ENCODE assay signal across 8 cellular contexts in genomic region chr1:214660900-214661299, GRCh38. TPM values are rescaled to one million over a fixed set of nuclear protein-coding genes. Genes with fewer than 3 reads are reported as not detected.
A peak's percentile ranks its signal among the peaks of the same experiment; 100 is the strongest.
DNase-seq lines count a peak whose midpoint lies in the region; TF ChIP-seq lines count a peak whose summit lies in the region.

No MANE protein-coding gene starts in this region.

- no peak overlapping the region for H3K4me3 Mint-ChIP-seq in activated naive CD4-positive, alpha-beta T cell treated with anti-CD3 and anti-CD28 coated beads for 36 hours
- no peak overlapping the region for H3K4me3 Mint-ChIP-seq in CD8-positive, alpha-beta memory T cell
- no peak overlapping the region for H3K4me3 Mint-ChIP-seq in Calu3 (ENCODE audit: low read depth, unreplicated experiment)

- intact Hi-C loops in activated naive CD4-positive, alpha-beta T cell treated with anti-CD3 and anti-CD28 coated beads for 36 hours (cut with micrococcal nuclease) = loop anchor here (1.0 kb wide), 2 partner anchors 485 to 865 kb away; no protein-coding TSS in a partner anchor
- intact Hi-C loops in thyroid gland (cut with DNase I) = no loop called here
- intact Hi-C loops in Calu3 (cut with micrococcal nuclease; ENCODE audit: unreplicated experiment) = loop anchor here (2.0 kb wide), 1 partner anchor 866 kb away; no protein-coding TSS in a partner anchor

- peaks cover 72% of the 10 kb centered on the region for H3K36me3 Mint-ChIP-seq in activated naive CD4-positive, alpha-beta T cell treated with anti-CD3 and anti-CD28 coated beads for 36 hours (ENCODE audit: low read depth)
- peaks cover 0 to 5% (median 0%) of the 10 kb centered on the region in 3 donors for H3K36me3 Mint-ChIP-seq in CD8-positive, alpha-beta memory T cell
- H3K36me3 Mint-ChIP-seq in Calu3 (ENCODE audit: insufficient read depth, unreplicated experiment) = peaks cover 60% of the 10 kb centered on the region

- H3K9me3 ChIP-seq in thyroid gland = no peaks in the 10 kb centered on the region
- no peaks in the 10 kb centered on the region for H3K9me3 ChIP-seq in CD8-positive, alpha-beta memory T cell (ENCODE audit: low read length)

- H3K27me3 Mint-ChIP-seq in activated naive CD4-positive, alpha-beta T cell treated with anti-CD3 and anti-CD28 coated beads for 36 hours (ENCODE audit: low read depth) = no peaks in the 10 kb centered on the region
- peaks cover 0 to 2% of the 10 kb centered on the region in 2 donors for H3K27me3 Mint-ChIP-seq in CD8-positive, alpha-beta memory T cell
- H3K27me3 Mint-ChIP-seq in Calu3 (ENCODE audit: unreplicated experiment) = no peaks in the 10 kb centered on the region

- no peaks in the 10 kb centered on the region for H3K27me3 ChIP-seq in thyroid gland
- no peaks in the 10 kb centered on the region for H3K27me3 ChIP-seq in CD8-positive, alpha-beta memory T cell (ENCODE audit: insufficient read depth, low read length, poor library complexity, severe bottlenecking)

- CTCF ChIA-PET in activated naive CD4-positive, alpha-beta T cell treated with anti-CD3 and anti-CD28 coated beads for 36 hours (lab: Charles Lee) = no interaction called here
- CTCF ChIA-PET in CD8-positive, alpha-beta memory T cell (lab: Charles Lee) = no interaction called here
- CTCF ChIA-PET in Calu3 (lab: Charles Lee) = no interaction called here

- peaks cover 3% of the 10 kb centered on the region for H3K4me1 Mint-ChIP-seq in activated naive CD4-positive, alpha-beta T cell treated with anti-CD3 and anti-CD28 coated beads for 36 hours (ENCODE audit: low read depth)
- no peaks in the 10 kb centered on the region for H3K4me1 Mint-ChIP-seq in CD8-positive, alpha-beta memory T cell
- no peaks in the 10 kb centered on the region for H3K4me1 Mint-ChIP-seq in Calu3 (ENCODE audit: low read depth, unreplicated experiment)

- H3K9me3 Mint-ChIP-seq in activated naive CD4-positive, alpha-beta T cell treated with anti-CD3 and anti-CD28 coated beads for 36 hours = no peaks in the 10 kb centered on the region
- no peaks in the 10 kb centered on the region for H3K9me3 Mint-ChIP-seq in CD8-positive, alpha-beta memory T cell
- H3K9me3 Mint-ChIP-seq in Calu3 (ENCODE audit: low read depth, unreplicated experiment) = no peaks in the 10 kb centered on the region

- no TSS peak for BruUV-seq in Calu3 (replicated peaks; lab: Mats Ljungman, UMichigan)

- 65 to 66% methylated on average over 4 of the region's 4 CpGs for WGBS in thyroid gland, 2 donors

- H3K4me1 ChIP-seq in thyroid gland = peaks cover 0 to 5% of the 10 kb centered on the region in 2 donors
- H3K4me1 ChIP-seq in CD8-positive, alpha-beta memory T cell (ENCODE audit: insufficient read depth, low read length) = no peaks in the 10 kb centered on the region

- peak; percentile 36 for DNase-seq in activated naive CD4-positive, alpha-beta T cell treated with anti-CD3 and anti-CD28 coated beads for 36 hours
- no peak for DNase-seq in activated naive CD4-positive, alpha-beta T cell treated with Interleukin-2 at 50 U/mL for 16 hours
- DNase-seq in astrocyte of the cerebellum (ENCODE audit: low read depth) = peak; percentile 88
- DNase-seq in kidney tubule cell (ENCODE audit: low spot score) = peak; percentile 39
- DNase-seq in thyroid gland = peak; percentile 71 to 75
- no peak for DNase-seq in amniotic stem cell (lab: John Stamatoyannopoulos, UW)
- no peak for DNase-seq in CD8-positive, alpha-beta memory T cell
- DNase-seq in Calu3 = no peak

- H3K27ac ChIP-seq in thyroid gland = no peak overlapping the region
- no peak overlapping the region for H3K27ac ChIP-seq in CD8-positive, alpha-beta memory T cell (ENCODE audit: low read depth, low read length)

- peak; percentile 84 for TF ChIP-seq CTCF in astrocyte of the cerebellum (IDR thresholded peaks at IDR 0.05; ENCODE audit: low read depth, low read length, missing control alignments)
- peak in 5 of 6 experiments; percentile 12 to 80 (median 74) for TF ChIP-seq CTCF in thyroid gland (IDR thresholded peaks at IDR 0.05)
- TF ChIP-seq CTCF in Calu3 (IDR thresholded peaks at IDR 0.05; ENCODE audit: unreplicated experiment) = no peak

- no peaks in the 10 kb centered on the region for H3K36me3 ChIP-seq in thyroid gland
- no peaks in the 10 kb centered on the region for H3K36me3 ChIP-seq in CD8-positive, alpha-beta memory T cell (ENCODE audit: insufficient read depth, low read length)

- in situ Hi-C loops in astrocyte of the cerebellum (cut with HindIII; ENCODE audit: low sequenced_read_pairs) = loop anchor here (10.0 kb wide), 2 partner anchors 734 to 844 kb away; no protein-coding TSS in a partner anchor

- H3K4me3 ChIP-seq in astrocyte of the cerebellum (ENCODE audit: low read depth, low read length) (no peak overlapping the region), thyroid gland (replicated peaks in 1 of 3) (no peak overlapping the region)
- H3K4me3 ChIP-seq in CD8-positive, alpha-beta memory T cell (ENCODE audit: low read length) = no peak overlapping the region

- TF ChIP-seq POLR2A in thyroid gland (IDR thresholded peaks at IDR 0.05) = no peak

- no peak overlapping the region for H3K27ac Mint-ChIP-seq in activated naive CD4-positive, alpha-beta T cell treated with anti-CD3 and anti-CD28 coated beads for 36 hours
- no peak overlapping the region for H3K27ac Mint-ChIP-seq in CD8-positive, alpha-beta memory T cell
- H3K27ac Mint-ChIP-seq in Calu3 (ENCODE audit: unreplicated experiment) = no peak overlapping the region

- POLR2A ChIA-PET in CD8-positive, alpha-beta memory T cell (lab: Charles Lee) = no interaction called here

RNA-seq across cellular contexts. Expression of gene CENPF, which starts 57.9 kb away (rescaled TPM):
- total RNA-seq in activated naive CD4-positive, alpha-beta T cell treated with anti-CD3 and anti-CD28 coated beads for 36 hours = 100 to 1,000 TPM; 116 to 128 TPM
- total RNA-seq in thyroid gland (1 to 10 TPM in 1 of 4 donors, under 1 TPM in 3; 0.27 to 1.0 (median 0.55) TPM), Calu3 (2022) (118 and 144 TPM in 2 replicates)
- 10 to 100 TPM; 44.2 to 45.5 TPM for total RNA-seq in CD8-positive, alpha-beta memory T cell
- polyA plus RNA-seq in CD8-positive, alpha-beta memory T cell = 0.77 TPM

Comparison
In these comparisons a context has a peak if more than half of its experiments do, and no peak if none do; other contexts are left out.
1. DNase-seq: peak in activated naive CD4-positive, alpha-beta T cell treated with anti-CD3 and anti-CD28 coated beads for 36 hours (single experiment), astrocyte of the cerebellum (single experiment), kidney tubule cell (single experiment) and thyroid gland (2 of 2); none in activated naive CD4-positive, alpha-beta T cell treated with Interleukin-2 at 50 U/mL for 16 hours (single experiment), amniotic stem cell (single experiment), CD8-positive, alpha-beta memory T cell (0 of 5) and Calu3 (single experiment).
2. RNA of gene CENPF, which starts 57.9 kb away (total RNA-seq): 118 to 144 TPM in Calu3, 116 to 128 TPM in activated naive CD4-positive, alpha-beta T cell treated with anti-CD3 and anti-CD28 coated beads for 36 hours and 44.2 to 45.5 TPM in CD8-positive, alpha-beta memory T cell; 0.27 to 1.0 TPM in thyroid gland; every median in the first group is over 10 times any median in the second.